23 cellular contexts compared by ENCODE assay signal in genomic region chr11:113023228-113023627, GRCh38.
A peak's percentile ranks its signal among the peaks of the same experiment; 100 is the strongest.
DNase-seq lines count a peak whose midpoint lies in the region; ATAC-seq and TF ChIP-seq lines count a peak whose summit lies in the region.
"Had no signal": no experiment of that assay in that cellular context is flagged by ENCODE, and none has a peak within 500 bp of the region (broad histone marks: within the 10 kb centered on the region; RNA-seq: fewer than 3 reads in every experiment).

No MANE protein-coding gene starts in this region.

- TF ChIP-seq CTCF in astrocyte of the cerebellum (IDR thresholded peaks at IDR 0.05; ENCODE audit: low read depth, low read length, missing control alignments), result no peak

- H3K4me3 ChIP-seq in astrocyte of the cerebellum (ENCODE audit: low read depth, low read length), result no peak overlapping the region
- H3K4me3 ChIP-seq: adrenal gland, GM12878, hepatocyte, neural progenitor cell had no signal

- no peak for ATAC-seq in GM18861 (IDR thresholded peaks at IDR 0.05; ENCODE audit: unreplicated experiment)
- ATAC-seq: activated CD8-positive, alpha-beta memory T cell treated with anti-CD3 and anti-CD28 coated beads, Interleukin-2, amount 10 ng/mL, durations not matched to agents 7 days and 5 days; activated T-helper 17 cell treated with anti-CD3 and anti-CD28 coated beads, Interleukin-2, amount 50 U/mL, for 72 hours; GM12878 had no signal

- in situ Hi-C loops in astrocyte of the cerebellum (cut with HindIII; ENCODE audit: low sequenced_read_pairs), result no loop called here

- DNase-seq in COLO829 (ENCODE audit: low spot score), result peak; percentile 28
- peak; percentile 72 for DNase-seq in LHCN-M2 (ENCODE audit: low read depth)
- DNase-seq in astrocyte of the cerebellum (ENCODE audit: low read depth), result peak; percentile 26
- peak; percentile 29 for DNase-seq in midbrain (lab: John Stamatoyannopoulos, UW)
- DNase-seq in activated gamma-delta T cell (lab: John Stamatoyannopoulos, UW), result no peak
- no peak for DNase-seq in stimulated activated CD4-positive, alpha-beta T cell treated with anti-CD3 and anti-CD28 coated beads, Interleukin-4, amount 100 ng/mL, for 1 hour
- DNase-seq: activated CD4-positive, CD25-positive, alpha-beta regulatory T cell treated with anti-CD3 and anti-CD28 coated beads, Interleukin-2, amount 50 U/mL, for 72 hours; activated CD8-positive, alpha-beta memory T cell treated with anti-CD3 and anti-CD28 coated beads, Interleukin-2, amount 10 ng/mL, durations not matched to agents 7 days and 5 days; BE2C; Calu3; effector memory CD4-positive, alpha-beta T cell; Kasumi-1; kidney; NCI-H1436 treated with DMSO at 0.1 percent for 48 hours; SIG-M5; stimulated activated CD8-positive, alpha-beta memory T cell treated with anti-CD3 and anti-CD28 coated beads, Interleukin-4, amount 100 ng/mL, for 48 hours; substantia nigra had no signal

Comparison
In these comparisons a context has a peak if more than half of its experiments do, and no peak if none do; other contexts are left out.
1. DNase-seq: peak in COLO829 (single experiment), LHCN-M2 (single experiment), astrocyte of the cerebellum (single experiment) and midbrain (single experiment); none in activated gamma-delta T cell (single experiment) and stimulated activated CD4-positive, alpha-beta T cell treated with anti-CD3 and anti-CD28 coated beads, Interleukin-4, amount 100 ng/mL, for 1 hour (single experiment).